ENCODE assay signal across 23 cellular contexts in genomic region chrX:136585960-136586359, GRCh38. TPM values are rescaled to one million over a fixed set of nuclear protein-coding genes. Genes with fewer than 3 reads are reported as not detected.
DNase-seq lines count a peak whose midpoint lies in the region; ATAC-seq, FAIRE-seq and TF ChIP-seq lines count a peak whose summit lies in the region.
"Had no signal": no experiment of that assay in that cellular context is flagged by ENCODE, and none has a peak within 500 bp of the region (broad histone marks: within the 10 kb centered on the region; RNA-seq: fewer than 3 reads in every experiment).

No MANE protein-coding gene starts in this region.

- H4K91ac ChIP-seq in H1 (replicated peaks; ENCODE audit: insufficient read length, low read length) = no peak overlapping the region

- H2BK15ac ChIP-seq in H1 (ENCODE audit: low read length) = no peak overlapping the region

- H3K27ac ChIP-seq in CD4-positive, alpha-beta T cell (ENCODE audit: low read depth, low read length) = peak overlapping the region; percentile 41
- H3K27ac ChIP-seq in H1 (ENCODE audit: low read depth, low read length) = no peak overlapping the region
- H3K27ac ChIP-seq: 22Rv1, hepatocyte, lower lobe of right lung, ovary, upper lobe of right lung had no signal

- no peaks in the 10 kb centered on the region for H3K27me3 Mint-ChIP-seq in T-helper 1 cell treated with Interleukin-12 subunit alpha and Interleukin-12 subunit beta and Interleukin-4 antibody, amounts not matched to agents 30 μg/mL and 1 μg/mL, for 36 hours (ENCODE audit: low read depth)
- no peaks in the 10 kb centered on the region for H3K27me3 Mint-ChIP-seq in CD4-positive, alpha-beta T cell
- no peaks in the 10 kb centered on the region for H3K27me3 Mint-ChIP-seq in activated CD4-positive, alpha-beta memory T cell treated with anti-CD3 and anti-CD28 coated beads, Interleukin-2, amount 10 ng/mL, durations not matched to agents 7 days and 5 days

- no peak for TF ChIP-seq EP300 in H1 (IDR thresholded peaks at IDR 0.05; ENCODE audit: borderline replicate concordance in 1 of 2, low read depth in 2 of 2, low read length in 2 of 2)

- H2BK5ac ChIP-seq in H1 (ENCODE audit: low read depth, low read length) = no peak overlapping the region

- no peaks in the 10 kb centered on the region for H3K79me2 ChIP-seq in H1 (ENCODE audit: control insufficient read depth in 1 of 2, insufficient read depth in 2 of 2, low read length in 2 of 2)
- H3K79me2 ChIP-seq: hepatocyte had no signal

- no peaks in the 10 kb centered on the region for H3K36me3 ChIP-seq in H1 (ENCODE audit: control insufficient read depth in 2 of 4, insufficient read depth in 4 of 4, low read length in 3 of 4)
- H3K36me3 ChIP-seq: lower lobe of right lung, ovary, upper lobe of right lung had no signal

- H2BK20ac ChIP-seq in H1 (ENCODE audit: low read length) = no peak overlapping the region

- no peaks in the 10 kb centered on the region for H4K20me1 ChIP-seq in H1 (replicated peaks in 1 of 2; ENCODE audit: control insufficient read depth in 1 of 2, insufficient read depth in 2 of 2, low read length in 2 of 2)

- no peak overlapping the region for H4K5ac ChIP-seq in H1 (ENCODE audit: insufficient read length, low read depth, low read length)

- TF ChIP-seq RAD21 in H1 (IDR thresholded peaks at IDR 0.05 in 1 of 2, conservative IDR thresholded peaks at IDR 0.05 in 1 of 2; ENCODE audit: low read depth in 2 of 2, low read length in 2 of 2) = no peak

- no peak overlapping the region for H4K8ac ChIP-seq in H1 (ENCODE audit: extremely low read depth, insufficient read depth, low read length)

- WGBS in H1 (ENCODE audit: extremely low coverage in 1 of 2, insufficient coverage in 1 of 2, insufficient read length in 1 of 2, insufficient replicate concordance in 2 of 2, low coverage in 1 of 2, low lambda C conversion rate in 2 of 2, missing lambda C conversion rate in 1 of 2), 2 experiments = 68% methylated on average over 3 of the region's 3 CpGs; no CpG with 5 or more reads in 1 of the 2 experiments

- POLR2A ChIA-PET in CD4-positive, alpha-beta T cell (lab: Charles Lee) = interaction anchor here (0.7 to 3.0 kb wide), 16 partner anchors 9 to 109 kb away, joined by 3 to 10 read pairs (median 5); partner anchors contain the start of gene HTATSF1
- POLR2A ChIA-PET in activated CD4-positive, alpha-beta memory T cell treated with anti-CD3 and anti-CD28 coated beads, Interleukin-2, amount 10 ng/mL, durations not matched to agents 7 days and 5 days (lab: Charles Lee) = interaction anchor here (0.9 to 3.3 kb wide), 15 partner anchors 8 to 295 kb away, joined by 3 to 14 read pairs (median 5); partner anchors contain the start of genes HTATSF1 and RBMX
- POLR2A ChIA-PET in H1 (lab: Charles Lee; ENCODE audit: partially characterized antibody) = no interaction called here

- H3K23me2 ChIP-seq in H1 (ENCODE audit: low read depth, low read length) = no peaks in the 10 kb centered on the region

- CTCF ChIA-PET in CD4-positive, alpha-beta T cell (lab: Charles Lee) = interaction anchor here (0.6 to 2.2 kb wide), 4 partner anchors 9 to 119 kb away, joined by 3 to 11 read pairs (median 3); no protein-coding TSS in a partner anchor
- CTCF ChIA-PET in activated CD4-positive, alpha-beta memory T cell treated with anti-CD3 and anti-CD28 coated beads, Interleukin-2, amount 10 ng/mL, durations not matched to agents 7 days and 5 days (lab: Charles Lee) = interaction anchor here (1.2 to 2.2 kb wide), 4 partner anchors 8 to 109 kb away, joined by 4 to 13 read pairs (median 6); no protein-coding TSS in a partner anchor
- CTCF ChIA-PET in H1 (lab: Charles Lee; ENCODE audit: partially characterized antibody) = no interaction called here

- intact Hi-C loops in CD4-positive, alpha-beta T cell (cut with DNase I, micrococcal nuclease) = loop anchor here in 1 of 2 experiments (2.0 to 10.0 kb wide), 4 partner anchors 23 to 189 kb away; partner anchors contain the start of gene HTATSF1

- H2AFZ ChIP-seq in H1 (ENCODE audit: low read length) = peak overlapping the region; percentile 53; the same call in 1 of the 2 replicates
- H2AFZ ChIP-seq: hepatocyte had no signal

- H3K4me1 Mint-ChIP-seq in T-helper 1 cell treated with Interleukin-12 subunit alpha and Interleukin-12 subunit beta and Interleukin-4 antibody, amounts not matched to agents 30 μg/mL and 1 μg/mL, for 36 hours (ENCODE audit: low read depth) = peaks cover 51% of the 10 kb centered on the region
- peaks cover 44% of the 10 kb centered on the region for H3K4me1 Mint-ChIP-seq in CD4-positive, alpha-beta T cell (ENCODE audit: low read depth)
- peaks cover 62% of the 10 kb centered on the region for H3K4me1 Mint-ChIP-seq in activated CD4-positive, alpha-beta memory T cell treated with anti-CD3 and anti-CD28 coated beads, Interleukin-2, amount 10 ng/mL, durations not matched to agents 7 days and 5 days

- H2BK12ac ChIP-seq in H1 (ENCODE audit: low read depth, low read length) = no peak overlapping the region

- no peak overlapping the region for H2AK5ac ChIP-seq in H1 (ENCODE audit: low read depth, low read length)

- H3K4me2 ChIP-seq in H1 (ENCODE audit: insufficient read depth in 1 of 2, low read depth in 2 of 2, low read length in 2 of 2) = no peak overlapping the region
- H3K4me2 ChIP-seq: hepatocyte had no signal

- no peak overlapping the region for H3K18ac ChIP-seq in H1 (ENCODE audit: extremely low read depth, low read length)

- no peak overlapping the region for H3K9ac ChIP-seq in H1 (replicated peaks in 1 of 4; ENCODE audit: extremely low read depth in 1 of 4, low read depth in 3 of 4, low read length in 3 of 4)

- H3K4me3 ChIP-seq in H1 (ENCODE audit: extremely low read depth in 1 of 4, insufficient read depth in 2 of 4, low read depth in 3 of 4, low read length in 4 of 4) = no peak overlapping the region
- H3K4me3 ChIP-seq: hepatocyte, lower lobe of right lung, ovary, upper lobe of right lung had no signal

- H3K27ac Mint-ChIP-seq in T-helper 1 cell treated with Interleukin-12 subunit alpha and Interleukin-12 subunit beta and Interleukin-4 antibody, amounts not matched to agents 30 μg/mL and 1 μg/mL, for 36 hours = peak overlapping the region; percentile 89
- H3K27ac Mint-ChIP-seq in CD4-positive, alpha-beta T cell = peak overlapping the region; percentile 92
- peak overlapping the region; percentile 97 for H3K27ac Mint-ChIP-seq in activated CD4-positive, alpha-beta memory T cell treated with anti-CD3 and anti-CD28 coated beads, Interleukin-2, amount 10 ng/mL, durations not matched to agents 7 days and 5 days

- no peak overlapping the region for H3K14ac ChIP-seq in H1 (ENCODE audit: insufficient read length)

- no peak for DNase-seq in T-helper 1 cell
- DNase-seq in CD4-positive, alpha-beta T cell = no peak
- DNase-seq in activated CD4-positive, alpha-beta memory T cell treated with anti-CD3 and anti-CD28 coated beads, Interleukin-2, amount 10 ng/mL, durations not matched to agents 7 days and 5 days = no peak
- DNase-seq in H1 (ENCODE audit: low read depth in 1 of 2, low spot score in 2 of 2) = no peak
- DNase-seq in NCI-H2171 treated with DMSO at 0.1 percent for 48 hours (lab: John Stamatoyannopoulos, UW) = no peak
- no peak for DNase-seq in GOT3 (lab: John Stamatoyannopoulos, UW)
- no peak for DNase-seq in stimulated activated CD4-positive, alpha-beta T cell treated with anti-CD3 and anti-CD28 coated beads, Interleukin-4, amount 100 ng/mL, for 24 hours
- DNase-seq: activated CD8-positive, alpha-beta memory T cell treated with anti-CD3 and anti-CD28 coated beads, Interleukin-2, amount 50 U/mL, for 48 hours; dermis blood vessel endothelial cell; DMS153; GF-D8; lower lobe of right lung; NCI-H1417; NCI-H524; ovary; SHP77; upper lobe of right lung had no signal

- ATAC-seq in CD4-positive, alpha-beta T cell (ENCODE audit: poor library complexity) = no peak

- no peaks in the 10 kb centered on the region for H3K79me1 ChIP-seq in H1 (ENCODE audit: low read depth, low read length)

- no peaks in the 10 kb centered on the region for H3K27me3 ChIP-seq in CD4-positive, alpha-beta T cell (ENCODE audit: control insufficient read depth, insufficient read depth, low read length)
- no peaks in the 10 kb centered on the region for H3K27me3 ChIP-seq in H1 (replicated peaks in 1 of 4; ENCODE audit: control insufficient read depth in 3 of 4, extremely low read depth in 1 of 4, insufficient read depth in 3 of 4, low read length in 3 of 4)
- H3K27me3 ChIP-seq: hepatocyte, ovary, upper lobe of right lung had no signal

- no peak for FAIRE-seq in H1 (lab: Jason Lieb, UNC)
- FAIRE-seq: keratinocyte had no signal

- no peak for TF ChIP-seq POLR2A in H1 (IDR thresholded peaks at IDR 0.05; ENCODE audit: control extremely low read depth in 1 of 2, low read depth in 2 of 2, low read length in 2 of 2)

- no peak overlapping the region for H3K4ac ChIP-seq in H1 (replicated peaks; ENCODE audit: insufficient read length, low read depth, low read length)

- no peak overlapping the region for H3K23ac ChIP-seq in H1 (ENCODE audit: insufficient read length)

- peak overlapping the region; percentile 66 for H3K4me3 Mint-ChIP-seq in T-helper 1 cell treated with Interleukin-12 subunit alpha and Interleukin-12 subunit beta and Interleukin-4 antibody, amounts not matched to agents 30 μg/mL and 1 μg/mL, for 36 hours
- peak overlapping the region; percentile 85 for H3K4me3 Mint-ChIP-seq in CD4-positive, alpha-beta T cell
- H3K4me3 Mint-ChIP-seq in activated CD4-positive, alpha-beta memory T cell treated with anti-CD3 and anti-CD28 coated beads, Interleukin-2, amount 10 ng/mL, durations not matched to agents 7 days and 5 days = peak overlapping the region; percentile 58

- no peak overlapping the region for H3K56ac ChIP-seq in H1 (replicated peaks; ENCODE audit: insufficient read length, low read depth, low read length)

- no peak overlapping the region for H2BK120ac ChIP-seq in H1 (replicated peaks; ENCODE audit: low read depth, low read length)

- H3K9me3 ChIP-seq in CD4-positive, alpha-beta T cell (ENCODE audit: control insufficient read depth, low read length) = no peaks in the 10 kb centered on the region
- H3K9me3 ChIP-seq in H1 (ENCODE audit: insufficient read depth in 2 of 2, low read depth in 1 of 2, low read length in 1 of 2) = no peaks in the 10 kb centered on the region
- H3K9me3 ChIP-seq: lower lobe of right lung, ovary, upper lobe of right lung had no signal

- peaks cover 0 to 5% (median 3%) of the 10 kb centered on the region in 4 experiments; a peak in 5 of 7 replicates for H3K4me1 ChIP-seq in H1 (replicated peaks in 1 of 4; ENCODE audit: control insufficient read depth in 3 of 4, insufficient read depth in 4 of 4, low read length in 3 of 4)
- H3K4me1 ChIP-seq: lower lobe of right lung, upper lobe of right lung had no signal

- no peak for TF ChIP-seq CTCF in CD4-positive, alpha-beta T cell (IDR thresholded peaks at IDR 0.05)
- no peak for TF ChIP-seq CTCF in H1 (IDR thresholded peaks at IDR 0.05; ENCODE audit: control extremely low read depth in 1 of 3, insufficient read depth in 1 of 3, low read depth in 1 of 3, low read length in 3 of 3)

- no peaks in the 10 kb centered on the region for H3K36me3 Mint-ChIP-seq in T-helper 1 cell treated with Interleukin-12 subunit alpha and Interleukin-12 subunit beta and Interleukin-4 antibody, amounts not matched to agents 30 μg/mL and 1 μg/mL, for 36 hours (ENCODE audit: low read depth)
- H3K36me3 Mint-ChIP-seq in CD4-positive, alpha-beta T cell (ENCODE audit: low read depth) = no peaks in the 10 kb centered on the region
- peaks cover 6% of the 10 kb centered on the region for H3K36me3 Mint-ChIP-seq in activated CD4-positive, alpha-beta memory T cell treated with anti-CD3 and anti-CD28 coated beads, Interleukin-2, amount 10 ng/mL, durations not matched to agents 7 days and 5 days (ENCODE audit: low read depth)

- H3K9me3 Mint-ChIP-seq in T-helper 1 cell treated with Interleukin-12 subunit alpha and Interleukin-12 subunit beta and Interleukin-4 antibody, amounts not matched to agents 30 μg/mL and 1 μg/mL, for 36 hours = no peaks in the 10 kb centered on the region
- peaks cover 2% of the 10 kb centered on the region for H3K9me3 Mint-ChIP-seq in CD4-positive, alpha-beta T cell
- no peaks in the 10 kb centered on the region for H3K9me3 Mint-ChIP-seq in activated CD4-positive, alpha-beta memory T cell treated with anti-CD3 and anti-CD28 coated beads, Interleukin-2, amount 10 ng/mL, durations not matched to agents 7 days and 5 days

RNA-seq across cellular contexts. Expression of gene VGLL1, which starts 53.9 kb away (rescaled TPM):
- total RNA-seq in CD4-positive, alpha-beta T cell = not detected
- not detected for total RNA-seq in activated CD4-positive, alpha-beta memory T cell treated with anti-CD3 and anti-CD28 coated beads, Interleukin-2, amount 10 ng/mL, durations not matched to agents 7 days and 5 days
- total RNA-seq in H1 (2021; fragmentation: NEBNext Ultra II Directional; extraction: Animal tissue kit (Norgen Biotek cat#: 25700)) = not detected in 2 replicates
- polyA plus RNA-seq in H1 (2011; rRNA removed) = not detected in 2 replicates
- polyA plus RNA-seq in H1 (2011; cell fraction: cytosol; rRNA removed) = not detected
- not detected for polyA plus RNA-seq in H1 (2011; cell fraction: nucleus; rRNA removed)
- not detected in 4 replicates for polyA plus RNA-seq in H1 (2012, experiment 1 of 2)
- not detected for polyA plus RNA-seq in H1 (2012, experiment 2 of 2)
- polyA plus RNA-seq in H1 (2013, experiment 1 of 2) = not detected
- not detected for polyA plus RNA-seq in H1 (2013, experiment 2 of 2)
- not detected in 2 replicates for polyA minus RNA-seq in H1 (2011; rRNA and poly(A)+ RNA removed)
- polyA minus RNA-seq in H1 (2011; cell fraction: cytosol; rRNA and poly(A)+ RNA removed) = not detected
- not detected for polyA minus RNA-seq in H1 (2011; cell fraction: nucleus; rRNA and poly(A)+ RNA removed)
- total RNA-seq: dermis blood vessel endothelial cell, fibroblast of villous mesenchyme, lower lobe of right lung had no signal
- polyA plus RNA-seq: BJ, ovary had no signal
